In the genomic region with DNA sequence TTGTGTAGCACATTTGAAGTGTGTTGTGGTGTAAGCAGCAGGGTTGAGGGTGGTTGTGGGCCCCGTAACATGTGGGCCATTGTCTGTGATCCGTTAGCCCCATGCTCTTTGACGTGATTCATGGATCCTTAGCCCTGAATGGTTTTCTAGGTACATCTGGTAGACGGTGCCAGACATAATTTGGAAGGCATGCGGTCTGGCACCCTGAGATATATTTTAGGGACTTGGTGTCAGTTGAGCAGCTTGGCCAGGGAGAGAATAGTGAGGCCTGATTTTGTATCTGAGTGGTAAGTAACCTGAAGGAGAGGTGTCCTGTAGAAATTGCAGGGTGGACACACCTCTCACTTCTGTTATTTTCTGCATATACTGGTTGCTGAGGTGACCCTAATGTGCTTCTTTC, we compare ENCODE assay signal across 30 cellular contexts. TPM values are rescaled to one million over a fixed set of nuclear protein-coding genes. Genes with fewer than 3 reads are reported as not detected.
"Had no signal": no experiment of that assay in that cellular context is flagged by ENCODE, and none has a peak within 500 bp of the region (broad histone marks: within the 10 kb centered on the region; RNA-seq: fewer than 3 reads in every experiment).

No MANE protein-coding gene starts in this region.

- H3K9me3 ChIP-seq: left lung, lower lobe of right lung, ovary, psoas muscle, suprapubic skin, transverse colon, upper lobe of right lung, uterus had no signal

- H3K4me3 ChIP-seq: coronary artery, hepatocyte, left lung, lower lobe of right lung, ovary, psoas muscle, smooth muscle cell, suprapubic skin, transverse colon, upper lobe of right lung, uterus had no signal

- H3K36me3 ChIP-seq: left lung, lower lobe of right lung, ovary, suprapubic skin, transverse colon, upper lobe of right lung, uterus had no signal

- DNase-seq: dermis blood vessel endothelial cell; effector memory CD4-positive, alpha-beta T cell; erythroblast; head of caudate nucleus; left cardiac atrium; left lung; lower lobe of right lung; naive thymus-derived CD8-positive, alpha-beta T cell; nephron progenitor cell; nucleus accumbens; ovary; posterior cingulate gyrus; psoas muscle; stimulated activated CD4-positive, alpha-beta T cell treated with anti-CD3 and anti-CD28 coated beads, Interleukin-12 subunit alpha, Interleukin-12 subunit beta, amount 100 ng/mL, for 4 hours; stimulated activated CD4-positive, alpha-beta T cell treated with anti-CD3 and anti-CD28 coated beads, Interleukin-1b, Interleukin-23, amount 100 ng/mL, for 48 hours; stimulated activated CD4-positive, alpha-beta T cell treated with anti-CD3 and anti-CD28 coated beads, Interleukin-4, amount 100 ng/mL, for 1 hour; stimulated activated CD8-positive, alpha-beta memory T cell treated with anti-CD3 and anti-CD28 coated beads, Interleukin-4, amount 100 ng/mL, for 48 hours; stimulated activated naive CD4-positive, alpha-beta T cell; stimulated activated naive CD8-positive, alpha-beta T cell treated with anti-CD3 and anti-CD28 coated beads, Interleukin-15, amount 100 ng/mL, for 72 hours; transverse colon; upper lobe of right lung; uterus had no signal

- ATAC-seq: left cardiac atrium; left lung; lower lobe of right lung; naive thymus-derived CD8-positive, alpha-beta T cell; psoas muscle; sciatic nerve; stimulated activated naive CD8-positive, alpha-beta T cell treated with anti-CD3 and anti-CD28 coated beads, Interleukin-15, amount 100 ng/mL, for 72 hours; upper lobe of right lung had no signal

- H3K4me1 ChIP-seq: left lung, lower lobe of right lung, psoas muscle, suprapubic skin, transverse colon, upper lobe of right lung, uterus had no signal

- H3K27me3 ChIP-seq: hepatocyte, left lung, ovary, transverse colon, upper lobe of right lung, uterus had no signal

- H3K27ac ChIP-seq: coronary artery, hepatocyte, left lung, lower lobe of right lung, ovary, psoas muscle, suprapubic skin, transverse colon, upper lobe of right lung, uterus had no signal

RNA-seq across cellular contexts. Expression of a gene that starts 10.9 kb away (rescaled TPM):
- total RNA-seq: endothelial cell of umbilical vein; mesenteric fat pad; myocyte; naive thymus-derived CD8-positive, alpha-beta T cell; psoas muscle; smooth muscle cell; suprapubic skin had no signal
- polyA plus RNA-seq: naive thymus-derived CD8-positive, alpha-beta T cell; smooth muscle cell had no signal
